In the genomic region with DNA sequence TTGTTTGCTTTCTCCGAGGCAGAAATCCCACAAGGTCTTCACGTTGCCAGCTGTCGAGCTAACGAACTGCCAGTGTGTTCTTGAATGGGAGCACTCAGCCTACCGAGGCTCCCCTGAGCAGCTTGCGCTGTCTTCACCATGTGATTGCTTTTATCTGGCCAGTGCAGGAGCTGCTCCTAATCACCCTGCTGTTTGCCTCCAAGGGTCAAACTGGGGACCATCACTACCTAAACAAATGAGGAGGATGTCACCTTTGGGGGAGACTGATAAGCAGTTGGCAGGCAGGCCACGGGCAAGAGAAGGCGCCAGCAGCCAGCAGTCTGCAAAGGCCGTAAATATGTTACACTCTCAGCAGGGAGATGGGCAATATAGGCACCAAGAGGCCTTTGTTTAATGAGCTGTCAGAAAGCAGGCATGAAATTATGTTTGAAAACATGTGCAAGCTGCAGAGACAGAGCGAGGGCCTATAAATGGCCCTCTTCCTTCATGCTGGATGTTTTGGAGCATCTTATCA, we compare ENCODE assay signal across 1 cellular context.
TF ChIP-seq lines count a peak whose summit lies in the region.

No MANE protein-coding gene starts in this region.

TF ChIP-seq in K562, 482 proteins besides CTCF, POLR2A, EP300 and RAD21 (continued from another document and continues in another):
- TF ChIP-seq, protein P1, sequence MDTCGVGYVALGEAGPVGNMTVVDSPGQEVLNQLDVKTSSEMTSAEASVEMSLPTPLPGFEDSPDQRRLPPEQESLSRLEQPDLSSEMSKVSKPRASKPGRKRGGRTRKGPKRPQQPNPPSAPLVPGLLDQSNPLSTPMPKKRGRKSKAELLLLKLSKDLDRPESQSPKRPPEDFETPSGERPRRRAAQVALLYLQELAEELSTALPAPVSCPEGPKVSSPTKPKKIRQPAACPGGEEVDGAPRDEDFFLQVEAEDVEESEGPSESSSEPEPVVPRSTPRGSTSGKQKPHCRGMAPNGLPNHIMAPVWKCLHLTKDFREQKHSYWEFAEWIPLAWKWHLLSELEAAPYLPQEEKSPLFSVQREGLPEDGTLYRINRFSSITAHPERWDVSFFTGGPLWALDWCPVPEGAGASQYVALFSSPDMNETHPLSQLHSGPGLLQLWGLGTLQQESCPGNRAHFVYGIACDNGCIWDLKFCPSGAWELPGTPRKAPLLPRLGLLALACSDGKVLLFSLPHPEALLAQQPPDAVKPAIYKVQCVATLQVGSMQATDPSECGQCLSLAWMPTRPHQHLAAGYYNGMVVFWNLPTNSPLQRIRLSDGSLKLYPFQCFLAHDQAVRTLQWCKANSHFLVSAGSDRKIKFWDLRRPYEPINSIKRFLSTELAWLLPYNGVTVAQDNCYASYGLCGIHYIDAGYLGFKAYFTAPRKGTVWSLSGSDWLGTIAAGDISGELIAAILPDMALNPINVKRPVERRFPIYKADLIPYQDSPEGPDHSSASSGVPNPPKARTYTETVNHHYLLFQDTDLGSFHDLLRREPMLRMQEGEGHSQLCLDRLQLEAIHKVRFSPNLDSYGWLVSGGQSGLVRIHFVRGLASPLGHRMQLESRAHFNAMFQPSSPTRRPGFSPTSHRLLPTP (IDR thresholded peaks at IDR 0.05; ENCODE audit: borderline replicate concordance, extremely low read depth, insufficient read length): no peak
- TF ChIP-seq SP1 (CRISPR knock-in tag; IDR thresholded peaks at IDR 0.05) (no peak), ZNF79 (CRISPR knock-in tag; IDR thresholded peaks at IDR 0.05; ENCODE audit: low read depth) (no peak), ZNF717 (CRISPR knock-in tag; IDR thresholded peaks at IDR 0.05) (no peak), CEBPB (tag; IDR thresholded peaks at IDR 0.05) (no peak; the same call in 1 of the 2 replicates), ZNF140 (CRISPR knock-in tag; IDR thresholded peaks at IDR 0.05) (no peak), ARNT (IDR thresholded peaks at IDR 0.05) (peak in 1 of 2 experiments; percentile 76; a peak in 1 of 4 replicates), FOSL1 (tag; conservative IDR thresholded peaks at IDR 0.05) (peak; percentile 34; the same call in 1 of the 2 replicates), NFYB (IDR thresholded peaks at IDR 0.05; ENCODE audit: extremely low read depth, insufficient read length) (no peak), ZNF699 (CRISPR knock-in tag; IDR thresholded peaks at IDR 0.05; ENCODE audit: insufficient replicate concordance) (no peak), LEF1 (IDR thresholded peaks at IDR 0.05) (peak; percentile 83), ZNF165 (CRISPR knock-in tag; IDR thresholded peaks at IDR 0.05; ENCODE audit: borderline replicate concordance) (no peak), MTA2 (IDR thresholded peaks at IDR 0.05; ENCODE audit: low read depth) (peak; percentile 93), RHOXF2B (CRISPR knock-in tag; conservative IDR thresholded peaks at IDR 0.05) (no peak), ZNF23 (CRISPR knock-in tag; IDR thresholded peaks at IDR 0.05) (no peak), MECOM (CRISPR knock-in tag; IDR thresholded peaks at IDR 0.05) (peak; percentile 89), MTF1 (CRISPR knock-in tag; IDR thresholded peaks at IDR 0.05; ENCODE audit: borderline replicate concordance) (no peak), NELFE (IDR thresholded peaks at IDR 0.05; ENCODE audit: insufficient read depth, insufficient read length) (no peak), ATF7 (IDR thresholded peaks at IDR 0.05) (peak; percentile 74), HDGF (IDR thresholded peaks at IDR 0.05) (no peak), DMBX1 (CRISPR knock-in tag; IDR thresholded peaks at IDR 0.05; ENCODE audit: borderline replicate concordance) (peak; percentile 84), SPI1 (IDR thresholded peaks at IDR 0.05; ENCODE audit: borderline replicate concordance, low read depth, low read length) (no peak), HDAC6 (IDR thresholded peaks at IDR 0.05; ENCODE audit: low read depth, low read length) (no peak), TAL1 (IDR thresholded peaks at IDR 0.05) (peak; percentile 97), NFIC (IDR thresholded peaks at IDR 0.05) (peak; percentile 94), MEF2D (tag; conservative IDR thresholded peaks at IDR 0.05; ENCODE audit: low read depth) (no peak), KLF6 (CRISPR knock-in tag; IDR thresholded peaks at IDR 0.05; ENCODE audit: borderline replicate concordance) (no peak), NCOA4 (IDR thresholded peaks at IDR 0.05; ENCODE audit: partially characterized antibody) (no peak), NFE2L1 (tag; IDR thresholded peaks at IDR 0.05; ENCODE audit: borderline replicate concordance, low read depth) (no peak), RNF2 (IDR thresholded peaks at IDR 0.05) (peak; percentile 92)
- TF ChIP-seq, protein P2, sequence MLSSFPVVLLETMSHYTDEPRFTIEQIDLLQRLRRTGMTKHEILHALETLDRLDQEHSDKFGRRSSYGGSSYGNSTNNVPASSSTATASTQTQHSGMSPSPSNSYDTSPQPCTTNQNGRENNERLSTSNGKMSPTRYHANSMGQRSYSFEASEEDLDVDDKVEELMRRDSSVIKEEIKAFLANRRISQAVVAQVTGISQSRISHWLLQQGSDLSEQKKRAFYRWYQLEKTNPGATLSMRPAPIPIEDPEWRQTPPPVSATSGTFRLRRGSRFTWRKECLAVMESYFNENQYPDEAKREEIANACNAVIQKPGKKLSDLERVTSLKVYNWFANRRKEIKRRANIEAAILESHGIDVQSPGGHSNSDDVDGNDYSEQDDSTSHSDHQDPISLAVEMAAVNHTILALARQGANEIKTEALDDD (IDR thresholded peaks at IDR 0.05): no peak
- TF ChIP-seq, protein P3, sequence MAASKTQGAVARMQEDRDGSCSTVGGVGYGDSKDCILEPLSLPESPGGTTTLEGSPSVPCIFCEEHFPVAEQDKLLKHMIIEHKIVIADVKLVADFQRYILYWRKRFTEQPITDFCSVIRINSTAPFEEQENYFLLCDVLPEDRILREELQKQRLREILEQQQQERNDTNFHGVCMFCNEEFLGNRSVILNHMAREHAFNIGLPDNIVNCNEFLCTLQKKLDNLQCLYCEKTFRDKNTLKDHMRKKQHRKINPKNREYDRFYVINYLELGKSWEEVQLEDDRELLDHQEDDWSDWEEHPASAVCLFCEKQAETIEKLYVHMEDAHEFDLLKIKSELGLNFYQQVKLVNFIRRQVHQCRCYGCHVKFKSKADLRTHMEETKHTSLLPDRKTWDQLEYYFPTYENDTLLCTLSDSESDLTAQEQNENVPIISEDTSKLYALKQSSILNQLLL (CRISPR knock-in tag; IDR thresholded peaks at IDR 0.05; ENCODE audit: borderline replicate concordance): no peak
- TF ChIP-seq, protein P4, sequence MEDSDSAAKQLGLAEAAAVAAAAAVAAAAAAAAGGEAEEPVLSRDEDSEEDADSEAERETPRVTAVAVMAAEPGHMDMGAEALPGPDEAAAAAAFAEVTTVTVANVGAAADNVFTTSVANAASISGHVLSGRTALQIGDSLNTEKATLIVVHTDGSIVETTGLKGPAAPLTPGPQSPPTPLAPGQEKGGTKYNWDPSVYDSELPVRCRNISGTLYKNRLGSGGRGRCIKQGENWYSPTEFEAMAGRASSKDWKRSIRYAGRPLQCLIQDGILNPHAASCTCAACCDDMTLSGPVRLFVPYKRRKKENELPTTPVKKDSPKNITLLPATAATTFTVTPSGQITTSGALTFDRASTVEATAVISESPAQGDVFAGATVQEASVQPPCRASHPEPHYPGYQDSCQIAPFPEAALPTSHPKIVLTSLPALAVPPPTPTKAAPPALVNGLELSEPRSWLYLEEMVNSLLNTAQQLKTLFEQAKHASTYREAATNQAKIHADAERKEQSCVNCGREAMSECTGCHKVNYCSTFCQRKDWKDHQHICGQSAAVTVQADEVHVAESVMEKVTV (CRISPR knock-in tag; IDR thresholded peaks at IDR 0.05): no peak
- TF ChIP-seq, protein P5, sequence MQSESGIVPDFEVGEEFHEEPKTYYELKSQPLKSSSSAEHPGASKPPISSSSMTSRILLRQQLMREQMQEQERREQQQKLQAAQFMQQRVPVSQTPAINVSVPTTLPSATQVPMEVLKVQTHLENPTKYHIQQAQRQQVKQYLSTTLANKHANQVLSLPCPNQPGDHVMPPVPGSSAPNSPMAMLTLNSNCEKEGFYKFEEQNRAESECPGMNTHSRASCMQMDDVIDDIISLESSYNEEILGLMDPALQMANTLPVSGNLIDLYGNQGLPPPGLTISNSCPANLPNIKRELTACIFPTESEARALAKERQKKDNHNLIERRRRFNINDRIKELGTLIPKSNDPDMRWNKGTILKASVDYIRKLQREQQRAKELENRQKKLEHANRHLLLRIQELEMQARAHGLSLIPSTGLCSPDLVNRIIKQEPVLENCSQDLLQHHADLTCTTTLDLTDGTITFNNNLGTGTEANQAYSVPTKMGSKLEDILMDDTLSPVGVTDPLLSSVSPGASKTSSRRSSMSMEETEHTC (IDR thresholded peaks at IDR 0.05): peak; percentile 96
- TF ChIP-seq, protein P6, sequence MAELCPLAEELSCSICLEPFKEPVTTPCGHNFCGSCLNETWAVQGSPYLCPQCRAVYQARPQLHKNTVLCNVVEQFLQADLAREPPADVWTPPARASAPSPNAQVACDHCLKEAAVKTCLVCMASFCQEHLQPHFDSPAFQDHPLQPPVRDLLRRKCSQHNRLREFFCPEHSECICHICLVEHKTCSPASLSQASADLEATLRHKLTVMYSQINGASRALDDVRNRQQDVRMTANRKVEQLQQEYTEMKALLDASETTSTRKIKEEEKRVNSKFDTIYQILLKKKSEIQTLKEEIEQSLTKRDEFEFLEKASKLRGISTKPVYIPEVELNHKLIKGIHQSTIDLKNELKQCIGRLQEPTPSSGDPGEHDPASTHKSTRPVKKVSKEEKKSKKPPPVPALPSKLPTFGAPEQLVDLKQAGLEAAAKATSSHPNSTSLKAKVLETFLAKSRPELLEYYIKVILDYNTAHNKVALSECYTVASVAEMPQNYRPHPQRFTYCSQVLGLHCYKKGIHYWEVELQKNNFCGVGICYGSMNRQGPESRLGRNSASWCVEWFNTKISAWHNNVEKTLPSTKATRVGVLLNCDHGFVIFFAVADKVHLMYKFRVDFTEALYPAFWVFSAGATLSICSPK (IDR thresholded peaks at IDR 0.05; ENCODE audit: borderline replicate concordance): no peak
- TF ChIP-seq, protein P7, sequence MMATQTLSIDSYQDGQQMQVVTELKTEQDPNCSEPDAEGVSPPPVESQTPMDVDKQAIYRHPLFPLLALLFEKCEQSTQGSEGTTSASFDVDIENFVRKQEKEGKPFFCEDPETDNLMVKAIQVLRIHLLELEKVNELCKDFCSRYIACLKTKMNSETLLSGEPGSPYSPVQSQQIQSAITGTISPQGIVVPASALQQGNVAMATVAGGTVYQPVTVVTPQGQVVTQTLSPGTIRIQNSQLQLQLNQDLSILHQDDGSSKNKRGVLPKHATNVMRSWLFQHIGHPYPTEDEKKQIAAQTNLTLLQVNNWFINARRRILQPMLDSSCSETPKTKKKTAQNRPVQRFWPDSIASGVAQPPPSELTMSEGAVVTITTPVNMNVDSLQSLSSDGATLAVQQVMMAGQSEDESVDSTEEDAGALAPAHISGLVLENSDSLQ (IDR thresholded peaks at IDR 0.05): peak; percentile 76; the same call in 1 of the 2 replicates
- TF ChIP-seq, protein P8, sequence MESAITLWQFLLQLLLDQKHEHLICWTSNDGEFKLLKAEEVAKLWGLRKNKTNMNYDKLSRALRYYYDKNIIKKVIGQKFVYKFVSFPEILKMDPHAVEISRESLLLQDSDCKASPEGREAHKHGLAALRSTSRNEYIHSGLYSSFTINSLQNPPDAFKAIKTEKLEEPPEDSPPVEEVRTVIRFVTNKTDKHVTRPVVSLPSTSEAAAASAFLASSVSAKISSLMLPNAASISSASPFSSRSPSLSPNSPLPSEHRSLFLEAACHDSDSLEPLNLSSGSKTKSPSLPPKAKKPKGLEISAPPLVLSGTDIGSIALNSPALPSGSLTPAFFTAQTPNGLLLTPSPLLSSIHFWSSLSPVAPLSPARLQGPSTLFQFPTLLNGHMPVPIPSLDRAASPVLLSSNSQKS (CRISPR knock-in tag; IDR thresholded peaks at IDR 0.05): no peak
- TF ChIP-seq, protein P9, sequence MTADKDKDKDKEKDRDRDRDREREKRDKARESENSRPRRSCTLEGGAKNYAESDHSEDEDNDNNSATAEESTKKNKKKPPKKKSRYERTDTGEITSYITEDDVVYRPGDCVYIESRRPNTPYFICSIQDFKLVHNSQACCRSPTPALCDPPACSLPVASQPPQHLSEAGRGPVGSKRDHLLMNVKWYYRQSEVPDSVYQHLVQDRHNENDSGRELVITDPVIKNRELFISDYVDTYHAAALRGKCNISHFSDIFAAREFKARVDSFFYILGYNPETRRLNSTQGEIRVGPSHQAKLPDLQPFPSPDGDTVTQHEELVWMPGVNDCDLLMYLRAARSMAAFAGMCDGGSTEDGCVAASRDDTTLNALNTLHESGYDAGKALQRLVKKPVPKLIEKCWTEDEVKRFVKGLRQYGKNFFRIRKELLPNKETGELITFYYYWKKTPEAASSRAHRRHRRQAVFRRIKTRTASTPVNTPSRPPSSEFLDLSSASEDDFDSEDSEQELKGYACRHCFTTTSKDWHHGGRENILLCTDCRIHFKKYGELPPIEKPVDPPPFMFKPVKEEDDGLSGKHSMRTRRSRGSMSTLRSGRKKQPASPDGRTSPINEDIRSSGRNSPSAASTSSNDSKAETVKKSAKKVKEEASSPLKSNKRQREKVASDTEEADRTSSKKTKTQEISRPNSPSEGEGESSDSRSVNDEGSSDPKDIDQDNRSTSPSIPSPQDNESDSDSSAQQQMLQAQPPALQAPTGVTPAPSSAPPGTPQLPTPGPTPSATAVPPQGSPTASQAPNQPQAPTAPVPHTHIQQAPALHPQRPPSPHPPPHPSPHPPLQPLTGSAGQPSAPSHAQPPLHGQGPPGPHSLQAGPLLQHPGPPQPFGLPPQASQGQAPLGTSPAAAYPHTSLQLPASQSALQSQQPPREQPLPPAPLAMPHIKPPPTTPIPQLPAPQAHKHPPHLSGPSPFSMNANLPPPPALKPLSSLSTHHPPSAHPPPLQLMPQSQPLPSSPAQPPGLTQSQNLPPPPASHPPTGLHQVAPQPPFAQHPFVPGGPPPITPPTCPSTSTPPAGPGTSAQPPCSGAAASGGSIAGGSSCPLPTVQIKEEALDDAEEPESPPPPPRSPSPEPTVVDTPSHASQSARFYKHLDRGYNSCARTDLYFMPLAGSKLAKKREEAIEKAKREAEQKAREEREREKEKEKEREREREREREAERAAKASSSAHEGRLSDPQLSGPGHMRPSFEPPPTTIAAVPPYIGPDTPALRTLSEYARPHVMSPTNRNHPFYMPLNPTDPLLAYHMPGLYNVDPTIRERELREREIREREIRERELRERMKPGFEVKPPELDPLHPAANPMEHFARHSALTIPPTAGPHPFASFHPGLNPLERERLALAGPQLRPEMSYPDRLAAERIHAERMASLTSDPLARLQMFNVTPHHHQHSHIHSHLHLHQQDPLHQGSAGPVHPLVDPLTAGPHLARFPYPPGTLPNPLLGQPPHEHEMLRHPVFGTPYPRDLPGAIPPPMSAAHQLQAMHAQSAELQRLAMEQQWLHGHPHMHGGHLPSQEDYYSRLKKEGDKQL (CRISPR knock-in tag; IDR thresholded peaks at IDR 0.05; ENCODE audit: borderline replicate concordance): no peak
